Comparison of ENCODE assay signal across 8 cellular contexts in the genomic region with DNA sequence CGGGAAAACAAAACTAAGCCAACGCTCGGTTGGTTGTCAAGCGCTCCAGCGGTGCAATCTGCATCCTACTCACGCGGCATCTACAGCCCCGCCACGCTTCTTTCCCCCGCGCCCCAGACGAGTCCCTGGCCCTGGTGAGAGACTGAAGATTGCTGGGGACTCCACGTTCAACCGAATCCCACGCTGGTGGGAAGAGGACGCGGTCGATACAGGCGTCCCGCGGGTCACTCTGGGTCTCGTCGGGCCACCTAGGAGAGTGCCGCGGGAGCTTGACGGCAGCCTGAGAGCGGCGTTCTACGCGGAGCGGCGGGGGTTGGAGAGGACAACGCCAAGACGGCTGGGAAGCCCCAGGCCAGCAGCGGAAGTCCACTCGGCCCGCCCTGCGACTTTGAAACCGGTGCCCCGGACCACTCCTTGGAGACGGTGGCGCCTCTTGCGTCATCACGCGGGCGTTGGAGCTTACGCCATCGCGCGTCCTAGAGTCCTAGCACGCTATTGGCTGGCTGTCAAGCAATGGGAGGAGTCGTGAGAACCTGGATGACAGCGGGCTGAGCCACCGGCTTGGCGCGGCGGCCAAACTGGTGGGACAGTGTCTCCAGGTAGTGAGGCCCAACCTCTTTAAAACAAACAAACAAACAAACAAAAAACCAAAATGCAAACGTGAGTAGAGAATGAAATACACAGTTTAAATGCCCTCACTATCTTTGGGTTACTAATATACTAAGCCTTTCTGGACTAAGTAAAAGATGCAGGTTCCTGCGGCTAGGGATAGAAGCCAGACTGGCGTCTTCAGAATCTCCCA. TPM values are rescaled to one million over a fixed set of nuclear protein-coding genes. Genes with fewer than 3 reads are reported as not detected.
DNase-seq lines count a peak whose midpoint lies in the region; ATAC-seq, FAIRE-seq and TF ChIP-seq lines count a peak whose summit lies in the region.

TSS of gene SCLT1 (minus strand) at position 367 of the 802 bp plus-strand sequence. CDS start 436 bp downstream, outside the sequence.

- H3K4me3 ChIP-seq in AG10803 (ENCODE audit: low read length) (peak within 1 kb of the TSS; percentile 84), keratinocyte (ENCODE audit: control insufficient read depth in 2 of 3, extremely low read depth in 1 of 3, insufficient read depth in 2 of 3, low read depth in 1 of 3, low read length in 3 of 3) (peak within 1 kb of the TSS; percentile 71 to 93 (median 92))

- ATAC-seq in GM19043 (IDR thresholded peaks at IDR 0.05; ENCODE audit: low read depth, unreplicated experiment) = peak; percentile 87
- ATAC-seq in HG03378 (IDR thresholded peaks at IDR 0.05; ENCODE audit: unreplicated experiment) = peak; percentile 91

- peak within 1 kb of the TSS; percentile 87 for H3K27ac ChIP-seq in keratinocyte (ENCODE audit: control insufficient read depth, insufficient read depth, low read length)

- H3K4me1 ChIP-seq in keratinocyte (ENCODE audit: control insufficient read depth, extremely low read depth, insufficient read depth, low read length) = peaks cover 13% of the 10 kb centered on the region

- H3K4me2 ChIP-seq in keratinocyte (ENCODE audit: control insufficient read depth, extremely low read depth, insufficient read depth, low read depth, low read length) = peak within 1 kb of the TSS; percentile 91

- DNase-seq in AG10803 (ENCODE audit: low read depth) = peak; percentile 97
- DNase-seq in NCI-H460 (ENCODE audit: extremely low read depth, low read depth) = peak; percentile 98
- DNase-seq in activated CD4-positive, CD25-positive, alpha-beta regulatory T cell treated with anti-CD3 and anti-CD28 coated beads, Interleukin-2, amount 50 U/mL, for 72 hours = peak; percentile 95
- peak; percentile 93 to 95 for DNase-seq in cerebellar nuclear complex (lab: John Stamatoyannopoulos, UW)
- DNase-seq in keratinocyte (ENCODE audit: low read depth, low spot score) = peak; percentile 72
- DNase-seq in stimulated activated CD4-positive, alpha-beta T cell treated with anti-CD3 and anti-CD28 coated beads, Interleukin-15, amount 100 ng/mL, for 1 hour (ENCODE audit: low read depth in 1 of 2, low spot score in 1 of 2) = peak; percentile 78 to 86

- no peaks in the 10 kb centered on the region for H3K36me3 ChIP-seq in keratinocyte (ENCODE audit: control insufficient read depth in 2 of 2, extremely low read depth in 1 of 2, insufficient read depth in 2 of 2, low read length in 2 of 2)

- no peaks in the 10 kb centered on the region for H3K9me3 ChIP-seq in keratinocyte (ENCODE audit: control insufficient read depth, low read depth, low read length)

- H3K9me1 ChIP-seq in keratinocyte (ENCODE audit: control insufficient read depth, extremely low read depth, insufficient read depth, low read length) = no peaks in the 10 kb centered on the region

- H3K79me2 ChIP-seq in keratinocyte (ENCODE audit: control insufficient read depth, insufficient read depth, low read length) = peaks cover 41% of the 10 kb centered on the region

- H4K20me1 ChIP-seq in keratinocyte (ENCODE audit: control insufficient read depth, extremely low read depth, insufficient read depth, low read length) = no peaks in the 10 kb centered on the region

- dilution Hi-C loops in keratinocyte (cut with MboI; ENCODE audit: extremely low pct_ligation_motif_present, low sequenced_read_pairs) = no loop called here

- TF ChIP-seq CTCF in AG10803 (conservative IDR thresholded peaks at IDR 0.05; ENCODE audit: low read length) (no peak), keratinocyte (optimal IDR thresholded peaks at IDR 0.05 in 1 of 3, IDR thresholded peaks at IDR 0.05 in 1 of 3, conservative IDR thresholded peaks at IDR 0.05 in 1 of 3; ENCODE audit: extremely low read depth in 1 of 3, insufficient read depth in 2 of 3, low read length in 3 of 3) (no peak)

- peak; percentile 80 for FAIRE-seq in keratinocyte (lab: Jason Lieb, UNC)

- H3K9ac ChIP-seq in keratinocyte (ENCODE audit: control insufficient read depth, extremely low read depth, insufficient read depth, low read length) = peak within 1 kb of the TSS; percentile 98

- no peaks in the 10 kb centered on the region for H3K27me3 ChIP-seq in keratinocyte (ENCODE audit: control insufficient read depth, extremely low read depth, insufficient read depth, low read length)

- peak within 1 kb of the TSS; percentile 97 for H2AFZ ChIP-seq in keratinocyte (ENCODE audit: control insufficient read depth, low read length)

RNA-seq across cellular contexts. Expression of gene SCLT1, which starts in this region (rescaled TPM):
- total RNA-seq in NCI-H460 (2014; rRNA removed; shearing (Covaris generic)) = 15.5 and 17.1 TPM in 2 replicates
- polyA plus RNA-seq in NCI-H460 (2014; cell fraction: nucleus; rRNA removed) = 11.5 and 16.9 TPM in 2 replicates
- 2.6 to 5.8 TPM (median 3.7 TPM) in 3 replicates for polyA plus RNA-seq in keratinocyte
- 5.1 TPM for polyA plus RNA-seq in keratinocyte (2011; ENCODE audit: low read depth)
- polyA plus RNA-seq in keratinocyte (2011; cell fraction: cytosol; rRNA removed) = 2.8 and 3.7 TPM in 2 replicates
- polyA plus RNA-seq in keratinocyte (2011; cell fraction: nucleus; rRNA removed) = 2.8 and 4.7 TPM in 2 replicates
- 2.2 and 5.5 TPM in 2 replicates for polyA plus RNA-seq in keratinocyte (2012; ENCODE audit: low replicate concordance)
- 0.95 to 7.2 TPM (median 2.8 TPM) in 3 replicates for polyA minus RNA-seq in keratinocyte
- polyA minus RNA-seq in keratinocyte (2011; cell fraction: cytosol; rRNA and poly(A)+ RNA removed) = 2.7 TPM
- polyA minus RNA-seq in keratinocyte (2011; cell fraction: nucleus; rRNA and poly(A)+ RNA removed) = 8.2 and 16.7 TPM in 2 replicates

Comparison
In these comparisons a context has a peak if more than half of its experiments do, and no peak if none do; other contexts are left out.
1. Peak in every context shown above with its lines: DNase-seq, ATAC-seq, H3K4me3 ChIP-seq and H3K27ac ChIP-seq.